In genomic region chr9:97747201-97747965, GRCh38 we compare ENCODE assay signal across 2 cellular contexts.
TF ChIP-seq lines count a peak whose summit lies in the region.

No MANE protein-coding gene starts in this region.

TF ChIP-seq in GM23338, 12 proteins besides CTCF, POLR2A, EP300 and RAD21 (continued from another document):
- TF ChIP-seq ZNF462 (CRISPR knock-in tag; IDR thresholded peaks at IDR 0.05) (no peak), ETS1 (IDR thresholded peaks at IDR 0.05) (no peak), NANOG (IDR thresholded peaks at IDR 0.05; ENCODE audit: borderline replicate concordance) (no peak), POLR2AphosphoS5 (IDR thresholded peaks at IDR 0.05; ENCODE audit: low read depth) (no peak), EZH2phosphoT487 (IDR thresholded peaks at IDR 0.05; ENCODE audit: unreplicated experiment) (no peak), EZH2 (IDR thresholded peaks at IDR 0.05; ENCODE audit: low read depth, unreplicated experiment) (no peak), ZNF114 (CRISPR knock-in tag; IDR thresholded peaks at IDR 0.05) (no peak)
- TF ChIP-seq, protein P1, sequence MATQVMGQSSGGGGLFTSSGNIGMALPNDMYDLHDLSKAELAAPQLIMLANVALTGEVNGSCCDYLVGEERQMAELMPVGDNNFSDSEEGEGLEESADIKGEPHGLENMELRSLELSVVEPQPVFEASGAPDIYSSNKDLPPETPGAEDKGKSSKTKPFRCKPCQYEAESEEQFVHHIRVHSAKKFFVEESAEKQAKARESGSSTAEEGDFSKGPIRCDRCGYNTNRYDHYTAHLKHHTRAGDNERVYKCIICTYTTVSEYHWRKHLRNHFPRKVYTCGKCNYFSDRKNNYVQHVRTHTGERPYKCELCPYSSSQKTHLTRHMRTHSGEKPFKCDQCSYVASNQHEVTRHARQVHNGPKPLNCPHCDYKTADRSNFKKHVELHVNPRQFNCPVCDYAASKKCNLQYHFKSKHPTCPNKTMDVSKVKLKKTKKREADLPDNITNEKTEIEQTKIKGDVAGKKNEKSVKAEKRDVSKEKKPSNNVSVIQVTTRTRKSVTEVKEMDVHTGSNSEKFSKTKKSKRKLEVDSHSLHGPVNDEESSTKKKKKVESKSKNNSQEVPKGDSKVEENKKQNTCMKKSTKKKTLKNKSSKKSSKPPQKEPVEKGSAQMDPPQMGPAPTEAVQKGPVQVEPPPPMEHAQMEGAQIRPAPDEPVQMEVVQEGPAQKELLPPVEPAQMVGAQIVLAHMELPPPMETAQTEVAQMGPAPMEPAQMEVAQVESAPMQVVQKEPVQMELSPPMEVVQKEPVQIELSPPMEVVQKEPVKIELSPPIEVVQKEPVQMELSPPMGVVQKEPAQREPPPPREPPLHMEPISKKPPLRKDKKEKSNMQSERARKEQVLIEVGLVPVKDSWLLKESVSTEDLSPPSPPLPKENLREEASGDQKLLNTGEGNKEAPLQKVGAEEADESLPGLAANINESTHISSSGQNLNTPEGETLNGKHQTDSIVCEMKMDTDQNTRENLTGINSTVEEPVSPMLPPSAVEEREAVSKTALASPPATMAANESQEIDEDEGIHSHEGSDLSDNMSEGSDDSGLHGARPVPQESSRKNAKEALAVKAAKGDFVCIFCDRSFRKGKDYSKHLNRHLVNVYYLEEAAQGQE (IDR thresholded peaks at IDR 0.05; ENCODE audit: unreplicated experiment): no peak

TF ChIP-seq in WTC11, 78 proteins besides CTCF, POLR2A, EP300 and RAD21 (continued from another document):
- TF ChIP-seq, protein P2, sequence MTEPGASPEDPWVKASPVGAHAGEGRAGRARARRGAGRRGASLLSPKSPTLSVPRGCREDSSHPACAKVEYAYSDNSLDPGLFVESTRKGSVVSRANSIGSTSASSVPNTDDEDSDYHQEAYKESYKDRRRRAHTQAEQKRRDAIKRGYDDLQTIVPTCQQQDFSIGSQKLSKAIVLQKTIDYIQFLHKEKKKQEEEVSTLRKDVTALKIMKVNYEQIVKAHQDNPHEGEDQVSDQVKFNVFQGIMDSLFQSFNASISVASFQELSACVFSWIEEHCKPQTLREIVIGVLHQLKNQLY (CRISPR knock-in tag; IDR thresholded peaks at IDR 0.05): no peak
- no peak for TF ChIP-seq GRHL2 (CRISPR knock-in tag; IDR thresholded peaks at IDR 0.05; ENCODE audit: insufficient replicate concordance, severe bottlenecking)
- TF ChIP-seq, protein P3, sequence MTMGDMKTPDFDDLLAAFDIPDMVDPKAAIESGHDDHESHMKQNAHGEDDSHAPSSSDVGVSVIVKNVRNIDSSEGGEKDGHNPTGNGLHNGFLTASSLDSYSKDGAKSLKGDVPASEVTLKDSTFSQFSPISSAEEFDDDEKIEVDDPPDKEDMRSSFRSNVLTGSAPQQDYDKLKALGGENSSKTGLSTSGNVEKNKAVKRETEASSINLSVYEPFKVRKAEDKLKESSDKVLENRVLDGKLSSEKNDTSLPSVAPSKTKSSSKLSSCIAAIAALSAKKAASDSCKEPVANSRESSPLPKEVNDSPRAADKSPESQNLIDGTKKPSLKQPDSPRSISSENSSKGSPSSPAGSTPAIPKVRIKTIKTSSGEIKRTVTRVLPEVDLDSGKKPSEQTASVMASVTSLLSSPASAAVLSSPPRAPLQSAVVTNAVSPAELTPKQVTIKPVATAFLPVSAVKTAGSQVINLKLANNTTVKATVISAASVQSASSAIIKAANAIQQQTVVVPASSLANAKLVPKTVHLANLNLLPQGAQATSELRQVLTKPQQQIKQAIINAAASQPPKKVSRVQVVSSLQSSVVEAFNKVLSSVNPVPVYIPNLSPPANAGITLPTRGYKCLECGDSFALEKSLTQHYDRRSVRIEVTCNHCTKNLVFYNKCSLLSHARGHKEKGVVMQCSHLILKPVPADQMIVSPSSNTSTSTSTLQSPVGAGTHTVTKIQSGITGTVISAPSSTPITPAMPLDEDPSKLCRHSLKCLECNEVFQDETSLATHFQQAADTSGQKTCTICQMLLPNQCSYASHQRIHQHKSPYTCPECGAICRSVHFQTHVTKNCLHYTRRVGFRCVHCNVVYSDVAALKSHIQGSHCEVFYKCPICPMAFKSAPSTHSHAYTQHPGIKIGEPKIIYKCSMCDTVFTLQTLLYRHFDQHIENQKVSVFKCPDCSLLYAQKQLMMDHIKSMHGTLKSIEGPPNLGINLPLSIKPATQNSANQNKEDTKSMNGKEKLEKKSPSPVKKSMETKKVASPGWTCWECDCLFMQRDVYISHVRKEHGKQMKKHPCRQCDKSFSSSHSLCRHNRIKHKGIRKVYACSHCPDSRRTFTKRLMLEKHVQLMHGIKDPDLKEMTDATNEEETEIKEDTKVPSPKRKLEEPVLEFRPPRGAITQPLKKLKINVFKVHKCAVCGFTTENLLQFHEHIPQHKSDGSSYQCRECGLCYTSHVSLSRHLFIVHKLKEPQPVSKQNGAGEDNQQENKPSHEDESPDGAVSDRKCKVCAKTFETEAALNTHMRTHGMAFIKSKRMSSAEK (CRISPR knock-in tag; IDR thresholded peaks at IDR 0.05; ENCODE audit: borderline replicate concordance): no peak
